Comparison of ENCODE assay signal across 1 cellular context in the genomic region with DNA sequence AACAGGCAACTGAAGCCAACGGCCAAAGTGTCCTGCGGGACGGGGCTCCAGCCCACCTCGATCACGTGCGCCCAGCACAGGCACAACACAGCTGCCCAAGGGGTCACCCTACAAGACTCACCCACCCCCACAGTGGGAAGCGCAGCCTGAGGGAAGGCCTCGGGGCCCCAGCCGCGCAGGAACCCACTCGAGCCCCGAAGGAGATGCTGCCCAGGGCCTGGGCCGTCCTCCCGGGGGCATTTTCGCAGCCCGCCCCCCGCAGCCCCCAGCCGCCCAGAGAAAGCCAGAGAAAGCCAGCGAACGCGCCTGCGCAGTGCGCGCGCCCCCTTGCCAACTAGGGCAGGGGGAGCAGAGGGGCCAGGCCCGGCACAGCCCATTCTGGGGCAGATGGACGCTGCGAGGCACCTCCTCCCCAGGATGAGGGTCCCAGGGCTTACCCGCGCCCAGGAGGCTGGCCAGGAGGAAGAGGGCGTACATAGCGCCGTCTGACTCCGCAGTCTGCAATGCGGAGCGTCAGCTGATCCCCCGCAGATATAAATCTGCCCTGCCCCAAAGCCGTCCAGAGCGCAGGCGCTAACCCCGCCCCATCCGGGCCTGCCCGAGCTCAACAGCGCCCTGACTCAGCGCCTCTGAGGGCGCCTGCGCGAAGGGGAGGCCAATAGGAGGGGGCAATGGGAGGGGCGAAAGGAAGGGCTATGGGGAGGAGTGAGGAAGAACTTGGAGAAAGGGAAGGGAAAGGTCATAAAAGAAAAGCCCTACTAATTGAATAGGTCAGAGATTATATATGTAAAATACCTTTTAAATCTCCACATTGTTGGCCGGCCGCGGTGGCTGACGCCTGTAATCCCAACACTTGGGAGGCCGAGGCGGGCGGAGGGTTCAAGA.
TF ChIP-seq lines count a peak whose summit lies in the region.

A gene (minus strand): TSS at position 507 of the 885 bp plus-strand sequence. CDS start 30 bp downstream, at position 477.

TF ChIP-seq in GM12878, 131 proteins besides CTCF, POLR2A, EP300 and RAD21 (continued from another document and continues in another):
- TF ChIP-seq POLR2AphosphoS2 (IDR thresholded peaks at IDR 0.05; ENCODE audit: low read depth, low read length) = peak; percentile 95
- TF ChIP-seq MTA3 (IDR thresholded peaks at IDR 0.05; ENCODE audit: borderline replicate concordance, low read length) = no peak
- TF ChIP-seq SREBF2 (IDR thresholded peaks at IDR 0.05; ENCODE audit: low read length) = no peak
- no peak for TF ChIP-seq ESRRA (IDR thresholded peaks at IDR 0.05; ENCODE audit: low read length)
- 0 out of 2 replicates have a peak, but pooled peaks have one; percentile 42 for TF ChIP-seq NBN (IDR thresholded peaks at IDR 0.05)
- no peak for TF ChIP-seq RUNX3 (IDR thresholded peaks at IDR 0.05; ENCODE audit: low read length)
- peak in 1 of 2 experiments; percentile 24; a peak in 1 of 3 replicates for TF ChIP-seq EGR1 (IDR thresholded peaks at IDR 0.05; ENCODE audit: borderline replicate concordance in 1 of 2, low read depth in 2 of 2, low read length in 2 of 2)
- TF ChIP-seq LARP7 (IDR thresholded peaks at IDR 0.05) = peak; percentile 70
- TF ChIP-seq BCL11A (IDR thresholded peaks at IDR 0.05; ENCODE audit: low read depth, low read length) = no peak
- peak; percentile 54 to 56; a peak in 3 of 4 replicates for TF ChIP-seq IKZF2 (IDR thresholded peaks at IDR 0.05)
- TF ChIP-seq, protein P1, sequence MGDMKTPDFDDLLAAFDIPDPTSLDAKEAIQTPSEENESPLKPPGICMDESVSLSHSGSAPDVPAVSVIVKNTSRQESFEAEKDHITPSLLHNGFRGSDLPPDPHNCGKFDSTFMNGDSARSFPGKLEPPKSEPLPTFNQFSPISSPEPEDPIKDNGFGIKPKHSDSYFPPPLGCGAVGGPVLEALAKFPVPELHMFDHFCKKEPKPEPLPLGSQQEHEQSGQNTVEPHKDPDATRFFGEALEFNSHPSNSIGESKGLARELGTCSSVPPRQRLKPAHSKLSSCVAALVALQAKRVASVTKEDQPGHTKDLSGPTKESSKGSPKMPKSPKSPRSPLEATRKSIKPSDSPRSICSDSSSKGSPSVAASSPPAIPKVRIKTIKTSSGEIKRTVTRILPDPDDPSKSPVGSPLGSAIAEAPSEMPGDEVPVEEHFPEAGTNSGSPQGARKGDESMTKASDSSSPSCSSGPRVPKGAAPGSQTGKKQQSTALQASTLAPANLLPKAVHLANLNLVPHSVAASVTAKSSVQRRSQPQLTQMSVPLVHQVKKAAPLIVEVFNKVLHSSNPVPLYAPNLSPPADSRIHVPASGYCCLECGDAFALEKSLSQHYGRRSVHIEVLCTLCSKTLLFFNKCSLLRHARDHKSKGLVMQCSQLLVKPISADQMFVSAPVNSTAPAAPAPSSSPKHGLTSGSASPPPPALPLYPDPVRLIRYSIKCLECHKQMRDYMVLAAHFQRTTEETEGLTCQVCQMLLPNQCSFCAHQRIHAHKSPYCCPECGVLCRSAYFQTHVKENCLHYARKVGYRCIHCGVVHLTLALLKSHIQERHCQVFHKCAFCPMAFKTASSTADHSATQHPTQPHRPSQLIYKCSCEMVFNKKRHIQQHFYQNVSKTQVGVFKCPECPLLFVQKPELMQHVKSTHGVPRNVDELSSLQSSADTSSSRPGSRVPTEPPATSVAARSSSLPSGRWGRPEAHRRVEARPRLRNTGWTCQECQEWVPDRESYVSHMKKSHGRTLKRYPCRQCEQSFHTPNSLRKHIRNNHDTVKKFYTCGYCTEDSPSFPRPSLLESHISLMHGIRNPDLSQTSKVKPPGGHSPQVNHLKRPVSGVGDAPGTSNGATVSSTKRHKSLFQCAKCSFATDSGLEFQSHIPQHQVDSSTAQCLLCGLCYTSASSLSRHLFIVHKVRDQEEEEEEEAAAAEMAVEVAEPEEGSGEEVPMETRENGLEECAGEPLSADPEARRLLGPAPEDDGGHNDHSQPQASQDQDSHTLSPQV (IDR thresholded peaks at IDR 0.05) = no peak
- TF ChIP-seq CREB1 (IDR thresholded peaks at IDR 0.05; ENCODE audit: low read depth) = 0 out of 2 replicates have a peak, but pooled peaks have one; percentile 28
- TF ChIP-seq BACH1 (IDR thresholded peaks at IDR 0.05; ENCODE audit: borderline replicate concordance) = peak; percentile 85
- TF ChIP-seq JUNB (IDR thresholded peaks at IDR 0.05) = no peak
- peak; percentile 76; the same call in 1 of the 2 replicates for TF ChIP-seq TCF3 (IDR thresholded peaks at IDR 0.05; ENCODE audit: borderline replicate concordance, insufficient read depth, low read depth, low read length)
- peak; percentile 98 for TF ChIP-seq POLR2AphosphoS5 (IDR thresholded peaks at IDR 0.05; ENCODE audit: low read length)
- TF ChIP-seq MTA2 (IDR thresholded peaks at IDR 0.05; ENCODE audit: low read depth) = peak; percentile 50; the same call in 1 of the 2 replicates
- TF ChIP-seq SUPT20H (IDR thresholded peaks at IDR 0.05; ENCODE audit: borderline replicate concordance, control insufficient read depth, low read depth, low read length) = no peak
- peak; percentile 45; the same call in 1 of the 2 replicates for TF ChIP-seq CBFB (IDR thresholded peaks at IDR 0.05; ENCODE audit: low read depth)
- TF ChIP-seq IKZF1 (conservative IDR thresholded peaks at IDR 0.05) = peak; percentile 41
- no peak for TF ChIP-seq TCF7 (IDR thresholded peaks at IDR 0.05; ENCODE audit: borderline replicate concordance)
- TF ChIP-seq, protein P2, sequence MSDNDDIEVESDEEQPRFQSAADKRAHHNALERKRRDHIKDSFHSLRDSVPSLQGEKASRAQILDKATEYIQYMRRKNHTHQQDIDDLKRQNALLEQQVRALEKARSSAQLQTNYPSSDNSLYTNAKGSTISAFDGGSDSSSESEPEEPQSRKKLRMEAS (IDR thresholded peaks at IDR 0.05; ENCODE audit: low read depth, low read length) = peak; percentile 20; the same call in 1 of the 2 replicates
- TF ChIP-seq ETV6 (conservative IDR thresholded peaks at IDR 0.05 in 1 of 2, IDR thresholded peaks at IDR 0.05 in 1 of 2; ENCODE audit: borderline replicate concordance in 1 of 2, low read depth in 1 of 2) = no peak
- no peak for TF ChIP-seq YY1 (IDR thresholded peaks at IDR 0.05; ENCODE audit: low read depth, low read length)
- no peak for TF ChIP-seq CBX3 (IDR thresholded peaks at IDR 0.05; ENCODE audit: borderline replicate concordance, low read depth)
- no peak for TF ChIP-seq SMARCA5 (IDR thresholded peaks at IDR 0.05)
- no peak for TF ChIP-seq CEBPB (IDR thresholded peaks at IDR 0.05; ENCODE audit: borderline replicate concordance in 1 of 2, low read depth in 2 of 2, low read length in 2 of 2)
- TF ChIP-seq, protein P3, sequence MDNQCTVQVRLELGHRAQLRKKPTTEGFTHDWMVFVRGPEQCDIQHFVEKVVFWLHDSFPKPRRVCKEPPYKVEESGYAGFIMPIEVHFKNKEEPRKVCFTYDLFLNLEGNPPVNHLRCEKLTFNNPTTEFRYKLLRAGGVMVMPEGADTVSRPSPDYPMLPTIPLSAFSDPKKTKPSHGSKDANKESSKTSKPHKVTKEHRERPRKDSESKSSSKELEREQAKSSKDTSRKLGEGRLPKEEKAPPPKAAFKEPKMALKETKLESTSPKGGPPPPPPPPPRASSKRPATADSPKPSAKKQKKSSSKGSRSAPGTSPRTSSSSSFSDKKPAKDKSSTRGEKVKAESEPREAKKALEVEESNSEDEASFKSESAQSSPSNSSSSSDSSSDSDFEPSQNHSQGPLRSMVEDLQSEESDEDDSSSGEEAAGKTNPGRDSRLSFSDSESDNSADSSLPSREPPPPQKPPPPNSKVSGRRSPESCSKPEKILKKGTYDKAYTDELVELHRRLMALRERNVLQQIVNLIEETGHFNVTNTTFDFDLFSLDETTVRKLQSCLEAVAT (IDR thresholded peaks at IDR 0.05) = no peak
- peak; percentile 65 to 86 for TF ChIP-seq BHLHE40 (IDR thresholded peaks at IDR 0.05; ENCODE audit: borderline replicate concordance in 1 of 2, low read depth in 2 of 2, low read length in 1 of 2)
- TF ChIP-seq NRF1 (conservative IDR thresholded peaks at IDR 0.05; ENCODE audit: low read depth, low read length) = peak; percentile 72
- peak; percentile 75 for TF ChIP-seq HDAC6 (IDR thresholded peaks at IDR 0.05; ENCODE audit: unreplicated experiment)
- TF ChIP-seq, protein P4, sequence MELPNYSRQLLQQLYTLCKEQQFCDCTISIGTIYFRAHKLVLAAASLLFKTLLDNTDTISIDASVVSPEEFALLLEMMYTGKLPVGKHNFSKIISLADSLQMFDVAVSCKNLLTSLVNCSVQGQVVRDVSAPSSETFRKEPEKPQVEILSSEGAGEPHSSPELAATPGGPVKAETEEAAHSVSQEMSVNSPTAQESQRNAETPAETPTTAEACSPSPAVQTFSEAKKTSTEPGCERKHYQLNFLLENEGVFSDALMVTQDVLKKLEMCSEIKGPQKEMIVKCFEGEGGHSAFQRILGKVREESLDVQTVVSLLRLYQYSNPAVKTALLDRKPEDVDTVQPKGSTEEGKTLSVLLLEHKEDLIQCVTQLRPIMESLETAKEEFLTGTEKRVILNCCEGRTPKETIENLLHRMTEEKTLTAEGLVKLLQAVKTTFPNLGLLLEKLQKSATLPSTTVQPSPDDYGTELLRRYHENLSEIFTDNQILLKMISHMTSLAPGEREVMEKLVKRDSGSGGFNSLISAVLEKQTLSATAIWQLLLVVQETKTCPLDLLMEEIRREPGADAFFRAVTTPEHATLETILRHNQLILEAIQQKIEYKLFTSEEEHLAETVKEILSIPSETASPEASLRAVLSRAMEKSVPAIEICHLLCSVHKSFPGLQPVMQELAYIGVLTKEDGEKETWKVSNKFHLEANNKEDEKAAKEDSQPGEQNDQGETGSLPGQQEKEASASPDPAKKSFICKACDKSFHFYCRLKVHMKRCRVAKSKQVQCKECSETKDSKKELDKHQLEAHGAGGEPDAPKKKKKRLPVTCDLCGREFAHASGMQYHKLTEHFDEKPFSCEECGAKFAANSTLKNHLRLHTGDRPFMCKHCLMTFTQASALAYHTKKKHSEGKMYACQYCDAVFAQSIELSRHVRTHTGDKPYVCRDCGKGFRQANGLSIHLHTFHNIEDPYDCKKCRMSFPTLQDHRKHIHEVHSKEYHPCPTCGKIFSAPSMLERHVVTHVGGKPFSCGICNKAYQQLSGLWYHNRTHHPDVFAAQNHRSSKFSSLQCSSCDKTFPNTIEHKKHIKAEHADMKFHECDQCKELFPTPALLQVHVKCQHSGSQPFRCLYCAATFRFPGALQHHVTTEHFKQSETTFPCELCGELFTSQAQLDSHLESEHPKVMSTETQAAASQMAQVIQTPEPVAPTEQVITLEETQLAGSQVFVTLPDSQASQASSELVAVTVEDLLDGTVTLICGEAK (IDR thresholded peaks at IDR 0.05; ENCODE audit: borderline replicate concordance) = no peak; the same call in 1 of the 2 replicates
- TF ChIP-seq EED (IDR thresholded peaks at IDR 0.05; ENCODE audit: low read depth) = no peak
- no peak for TF ChIP-seq NFYA (IDR thresholded peaks at IDR 0.05; ENCODE audit: borderline replicate concordance, low read depth, low read length)
- TF ChIP-seq, protein P5, sequence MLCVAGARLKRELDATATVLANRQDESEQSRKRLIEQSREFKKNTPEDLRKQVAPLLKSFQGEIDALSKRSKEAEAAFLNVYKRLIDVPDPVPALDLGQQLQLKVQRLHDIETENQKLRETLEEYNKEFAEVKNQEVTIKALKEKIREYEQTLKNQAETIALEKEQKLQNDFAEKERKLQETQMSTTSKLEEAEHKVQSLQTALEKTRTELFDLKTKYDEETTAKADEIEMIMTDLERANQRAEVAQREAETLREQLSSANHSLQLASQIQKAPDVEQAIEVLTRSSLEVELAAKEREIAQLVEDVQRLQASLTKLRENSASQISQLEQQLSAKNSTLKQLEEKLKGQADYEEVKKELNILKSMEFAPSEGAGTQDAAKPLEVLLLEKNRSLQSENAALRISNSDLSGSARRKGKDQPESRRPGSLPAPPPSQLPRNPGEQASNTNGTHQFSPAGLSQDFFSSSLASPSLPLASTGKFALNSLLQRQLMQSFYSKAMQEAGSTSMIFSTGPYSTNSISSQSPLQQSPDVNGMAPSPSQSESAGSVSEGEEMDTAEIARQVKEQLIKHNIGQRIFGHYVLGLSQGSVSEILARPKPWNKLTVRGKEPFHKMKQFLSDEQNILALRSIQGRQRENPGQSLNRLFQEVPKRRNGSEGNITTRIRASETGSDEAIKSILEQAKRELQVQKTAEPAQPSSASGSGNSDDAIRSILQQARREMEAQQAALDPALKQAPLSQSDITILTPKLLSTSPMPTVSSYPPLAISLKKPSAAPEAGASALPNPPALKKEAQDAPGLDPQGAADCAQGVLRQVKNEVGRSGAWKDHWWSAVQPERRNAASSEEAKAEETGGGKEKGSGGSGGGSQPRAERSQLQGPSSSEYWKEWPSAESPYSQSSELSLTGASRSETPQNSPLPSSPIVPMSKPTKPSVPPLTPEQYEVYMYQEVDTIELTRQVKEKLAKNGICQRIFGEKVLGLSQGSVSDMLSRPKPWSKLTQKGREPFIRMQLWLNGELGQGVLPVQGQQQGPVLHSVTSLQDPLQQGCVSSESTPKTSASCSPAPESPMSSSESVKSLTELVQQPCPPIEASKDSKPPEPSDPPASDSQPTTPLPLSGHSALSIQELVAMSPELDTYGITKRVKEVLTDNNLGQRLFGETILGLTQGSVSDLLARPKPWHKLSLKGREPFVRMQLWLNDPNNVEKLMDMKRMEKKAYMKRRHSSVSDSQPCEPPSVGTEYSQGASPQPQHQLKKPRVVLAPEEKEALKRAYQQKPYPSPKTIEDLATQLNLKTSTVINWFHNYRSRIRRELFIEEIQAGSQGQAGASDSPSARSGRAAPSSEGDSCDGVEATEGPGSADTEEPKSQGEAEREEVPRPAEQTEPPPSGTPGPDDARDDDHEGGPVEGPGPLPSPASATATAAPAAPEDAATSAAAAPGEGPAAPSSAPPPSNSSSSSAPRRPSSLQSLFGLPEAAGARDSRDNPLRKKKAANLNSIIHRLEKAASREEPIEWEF (IDR thresholded peaks at IDR 0.05; ENCODE audit: insufficient replicate concordance, low read depth, low read length) = peak; percentile 55
- peak; percentile 93 for TF ChIP-seq SMAD5 (IDR thresholded peaks at IDR 0.05; ENCODE audit: low read depth)
- TF ChIP-seq SPI1 (IDR thresholded peaks at IDR 0.05; ENCODE audit: borderline replicate concordance, insufficient read depth, low read depth, low read length) = no peak
- no peak for TF ChIP-seq TBL1XR1 (IDR thresholded peaks at IDR 0.05; ENCODE audit: low read depth, low read length)
- TF ChIP-seq, protein P6, sequence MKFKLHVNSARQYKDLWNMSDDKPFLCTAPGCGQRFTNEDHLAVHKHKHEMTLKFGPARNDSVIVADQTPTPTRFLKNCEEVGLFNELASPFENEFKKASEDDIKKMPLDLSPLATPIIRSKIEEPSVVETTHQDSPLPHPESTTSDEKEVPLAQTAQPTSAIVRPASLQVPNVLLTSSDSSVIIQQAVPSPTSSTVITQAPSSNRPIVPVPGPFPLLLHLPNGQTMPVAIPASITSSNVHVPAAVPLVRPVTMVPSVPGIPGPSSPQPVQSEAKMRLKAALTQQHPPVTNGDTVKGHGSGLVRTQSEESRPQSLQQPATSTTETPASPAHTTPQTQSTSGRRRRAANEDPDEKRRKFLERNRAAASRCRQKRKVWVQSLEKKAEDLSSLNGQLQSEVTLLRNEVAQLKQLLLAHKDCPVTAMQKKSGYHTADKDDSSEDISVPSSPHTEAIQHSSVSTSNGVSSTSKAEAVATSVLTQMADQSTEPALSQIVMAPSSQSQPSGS (IDR thresholded peaks at IDR 0.05; ENCODE audit: low read length) = no peak
- TF ChIP-seq CHD1 (IDR thresholded peaks at IDR 0.05; ENCODE audit: low read depth, low read length) = 0 out of 2 replicates have a peak, but pooled peaks have one; percentile 20
- no peak for TF ChIP-seq SMC3 (IDR thresholded peaks at IDR 0.05; ENCODE audit: borderline replicate concordance, low read length)
- no peak for TF ChIP-seq HCFC1 (IDR thresholded peaks at IDR 0.05; ENCODE audit: low read length)
